ENCODE assay signal across 19 cellular contexts in the genomic region with DNA sequence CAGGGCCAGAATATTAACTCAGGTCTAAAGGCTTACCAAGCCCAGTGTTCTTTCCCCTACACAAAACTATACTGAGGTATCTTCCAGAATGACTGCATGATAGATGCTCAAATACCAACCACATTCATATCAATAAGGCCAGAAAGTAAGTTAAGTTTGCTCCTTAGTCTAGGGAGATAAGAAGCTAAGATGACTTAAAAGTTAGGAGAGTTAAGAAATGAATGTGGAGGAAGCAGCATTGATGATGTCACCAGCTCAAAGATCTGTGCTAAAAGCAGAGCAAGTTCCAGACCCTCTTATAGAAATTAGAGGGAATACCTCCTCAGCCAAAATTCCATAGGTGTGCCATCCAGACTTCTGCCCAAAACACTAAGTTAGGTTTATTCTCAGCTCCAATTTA. TPM values are rescaled to one million over a fixed set of nuclear protein-coding genes. Genes with fewer than 3 reads are reported as not detected.
A peak's percentile ranks its signal among the peaks of the same experiment; 100 is the strongest.
DNase-seq lines count a peak whose midpoint lies in the region; ATAC-seq and TF ChIP-seq lines count a peak whose summit lies in the region.
"Had no signal": no experiment of that assay in that cellular context is flagged by ENCODE, and none has a peak within 500 bp of the region (broad histone marks: within the 10 kb centered on the region; RNA-seq: fewer than 3 reads in every experiment).

No MANE protein-coding gene starts in this region.

- peak overlapping the region; percentile 34 for H3K4me2 ChIP-seq in hepatocyte

- H4K20me1 ChIP-seq in hepatocyte (ENCODE audit: insufficient read depth, poor library complexity, severe bottlenecking): peaks cover 65% of the 10 kb centered on the region

- POLR2A ChIA-PET in A673 (lab: Charles Lee; ENCODE audit: low non-redundant PET): no interaction called here

- peaks cover 12 to 16% of the 10 kb centered on the region in 2 donors for H3K36me3 Mint-ChIP-seq in activated naive CD4-positive, alpha-beta T cell treated with anti-CD3 and anti-CD28 coated beads, Interleukin-2, amount 50 U/mL, for 72 hours
- H3K36me3 Mint-ChIP-seq in activated naive CD4-positive, alpha-beta T cell treated with anti-CD3 and anti-CD28 coated beads for 36 hours (ENCODE audit: low read depth): peaks cover 8% of the 10 kb centered on the region
- peaks cover 21% of the 10 kb centered on the region for H3K36me3 Mint-ChIP-seq in activated T-helper 17 cell treated with anti-CD3 and anti-CD28 coated beads, Interleukin-2, amount 50 U/mL, for 72 hours (ENCODE audit: low read depth)

- H3K4me3 Mint-ChIP-seq in activated naive CD4-positive, alpha-beta T cell treated with anti-CD3 and anti-CD28 coated beads for 36 hours: no peak overlapping the region
- peak overlapping the region; percentile 15 for H3K4me3 Mint-ChIP-seq in activated T-helper 17 cell treated with anti-CD3 and anti-CD28 coated beads, Interleukin-2, amount 50 U/mL, for 72 hours
- H3K4me3 Mint-ChIP-seq: activated CD4-positive, alpha-beta T cell treated with anti-CD3 and anti-CD28 coated beads, Interleukin-2, amount 10 ng/mL, durations not matched to agents 7 days and 5 days; activated naive CD8-positive, alpha-beta T cell; T-helper 2 cell treated with Interferon-gamma antibody and Interleukin-4, amounts not matched to agents 5 μg/mL and 100 μg/mL, for 36 hours had no signal

- H3K36me3 ChIP-seq in hepatocyte (replicated peaks; ENCODE audit: insufficient read depth, low read depth) (no peaks in the 10 kb centered on the region), A673 (ENCODE audit: insufficient read depth, low read length, poor library complexity, severe bottlenecking) (peaks cover 3% of the 10 kb centered on the region)

- TF ChIP-seq CTCF in hepatocyte (IDR thresholded peaks at IDR 0.05; ENCODE audit: poor library complexity) (no peak), A673 (conservative IDR thresholded peaks at IDR 0.05; ENCODE audit: low read depth, low read length) (no peak)

- H3K4me1 Mint-ChIP-seq in activated naive CD4-positive, alpha-beta T cell treated with anti-CD3 and anti-CD28 coated beads for 36 hours (ENCODE audit: low read depth): peaks cover 42% of the 10 kb centered on the region
- H3K4me1 Mint-ChIP-seq in activated T-helper 17 cell treated with anti-CD3 and anti-CD28 coated beads, Interleukin-2, amount 50 U/mL, for 72 hours: peaks cover 43% of the 10 kb centered on the region

- intact Hi-C loops in activated naive CD4-positive, alpha-beta T cell treated with anti-CD3 and anti-CD28 coated beads for 36 hours (cut with micrococcal nuclease): no loop called here
- intact Hi-C loops in A673 (cut with micrococcal nuclease; ENCODE audit: unreplicated experiment): no loop called here

- H3K4me1 ChIP-seq in hepatocyte (ENCODE audit: insufficient read depth): peaks cover 18% of the 10 kb centered on the region
- H3K4me1 ChIP-seq in A673 (ENCODE audit: insufficient read depth, low read length, poor library complexity, severe bottlenecking): peaks cover 12% of the 10 kb centered on the region
- H3K4me1 ChIP-seq: SJCRH30 had no signal

- CTCF ChIA-PET in activated naive CD4-positive, alpha-beta T cell treated with anti-CD3 and anti-CD28 coated beads for 36 hours (lab: Charles Lee): no interaction called here
- CTCF ChIA-PET in A673 (lab: Charles Lee): no interaction called here

- no peaks in the 10 kb centered on the region for H3K9me2 ChIP-seq in hepatocyte (replicated peaks; ENCODE audit: insufficient read depth)

- no peak overlapping the region for H2AFZ ChIP-seq in hepatocyte

- no peak overlapping the region for H3K27ac Mint-ChIP-seq in activated naive CD4-positive, alpha-beta T cell treated with anti-CD3 and anti-CD28 coated beads, Interleukin-2, amount 50 U/mL, for 72 hours
- H3K27ac Mint-ChIP-seq in activated naive CD4-positive, alpha-beta T cell treated with anti-CD3 and anti-CD28 coated beads for 36 hours: no peak overlapping the region
- H3K27ac Mint-ChIP-seq in activated T-helper 17 cell treated with anti-CD3 and anti-CD28 coated beads, Interleukin-2, amount 50 U/mL, for 72 hours: peak overlapping the region; percentile 30
- H3K27ac Mint-ChIP-seq: activated CD4-positive, alpha-beta T cell treated with anti-CD3 and anti-CD28 coated beads, Interleukin-2, amount 10 ng/mL, durations not matched to agents 7 days and 5 days; activated naive CD8-positive, alpha-beta T cell; T-helper 2 cell treated with Interferon-gamma antibody and Interleukin-4, amounts not matched to agents 5 μg/mL and 100 μg/mL, for 36 hours had no signal

- no peak for DNase-seq in activated naive CD4-positive, alpha-beta T cell treated with anti-CD3 and anti-CD28 coated beads, Interleukin-2, amount 50 U/mL, for 72 hours (ENCODE audit: low spot score in 2 of 2)
- DNase-seq in activated naive CD4-positive, alpha-beta T cell treated with anti-CD3 and anti-CD28 coated beads for 36 hours: no peak
- DNase-seq in hepatocyte (ENCODE audit: low spot score) (no peak), A673 (ENCODE audit: low spot score) (no peak), AG20443 (ENCODE audit: low spot score) (no peak)
- DNase-seq: activated CD4-positive, alpha-beta T cell treated with anti-CD3 and anti-CD28 coated beads, Interleukin-2, amount 10 ng/mL, durations not matched to agents 7 days and 5 days; brain microvascular endothelial cell; effector CD4-positive, alpha-beta T cell; foreskin keratinocyte; left lung; NCI-H187; NCI-H510A; SJCRH30; tibial artery had no signal

- no TSS peak for BruUV-seq in A673 (replicated peaks; lab: Mats Ljungman, UMichigan)

- H3K4me3 ChIP-seq in hepatocyte: no peak overlapping the region
- no peak overlapping the region for H3K4me3 ChIP-seq in A673 (ENCODE audit: low read depth, low read length, poor library complexity, severe bottlenecking)
- H3K4me3 ChIP-seq: left lung, SJCRH30, tibial artery had no signal

- H3K27me3 ChIP-seq in hepatocyte (no peaks in the 10 kb centered on the region), A673 (replicated peaks; ENCODE audit: insufficient read depth, low read depth, low read length, poor library complexity) (no peaks in the 10 kb centered on the region)
- H3K27me3 ChIP-seq: brain microvascular endothelial cell, foreskin keratinocyte, left lung, SJCRH30, tibial artery had no signal

- H3K9me3 ChIP-seq in hepatocyte (ENCODE audit: low read depth): no peaks in the 10 kb centered on the region
- no peaks in the 10 kb centered on the region for H3K9me3 ChIP-seq in A673 (ENCODE audit: low read depth, low read length, poor library complexity, severe bottlenecking)
- H3K9me3 ChIP-seq: left lung, SJCRH30, tibial artery had no signal

- H3K9me3 Mint-ChIP-seq in activated naive CD4-positive, alpha-beta T cell treated with anti-CD3 and anti-CD28 coated beads, Interleukin-2, amount 50 U/mL, for 72 hours: no peaks in the 10 kb centered on the region
- no peaks in the 10 kb centered on the region for H3K9me3 Mint-ChIP-seq in activated naive CD4-positive, alpha-beta T cell treated with anti-CD3 and anti-CD28 coated beads for 36 hours
- no peaks in the 10 kb centered on the region for H3K9me3 Mint-ChIP-seq in activated T-helper 17 cell treated with anti-CD3 and anti-CD28 coated beads, Interleukin-2, amount 50 U/mL, for 72 hours
- H3K9me3 Mint-ChIP-seq: activated CD4-positive, alpha-beta T cell treated with anti-CD3 and anti-CD28 coated beads, Interleukin-2, amount 10 ng/mL, durations not matched to agents 7 days and 5 days; T-helper 2 cell treated with Interferon-gamma antibody and Interleukin-4, amounts not matched to agents 5 μg/mL and 100 μg/mL, for 36 hours had no signal

- no peaks in the 10 kb centered on the region for H3K27me3 Mint-ChIP-seq in activated naive CD4-positive, alpha-beta T cell treated with anti-CD3 and anti-CD28 coated beads for 36 hours (ENCODE audit: low read depth)
- H3K27me3 Mint-ChIP-seq in activated T-helper 17 cell treated with anti-CD3 and anti-CD28 coated beads, Interleukin-2, amount 50 U/mL, for 72 hours: no peaks in the 10 kb centered on the region
- H3K27me3 Mint-ChIP-seq: activated CD4-positive, alpha-beta T cell treated with anti-CD3 and anti-CD28 coated beads, Interleukin-2, amount 10 ng/mL, durations not matched to agents 7 days and 5 days; activated naive CD8-positive, alpha-beta T cell had no signal

- peaks cover 98% of the 10 kb centered on the region for H3K79me2 ChIP-seq in hepatocyte

- ATAC-seq in activated naive CD4-positive, alpha-beta T cell treated with anti-CD3 and anti-CD28 coated beads, Interleukin-2, amount 50 U/mL, for 72 hours: peak; percentile 55 to 71
- ATAC-seq in activated T-helper 17 cell treated with anti-CD3 and anti-CD28 coated beads, Interleukin-2, amount 50 U/mL, for 72 hours (replicated peaks): peak; percentile 45
- ATAC-seq in GM18858 (IDR thresholded peaks at IDR 0.05; ENCODE audit: unreplicated experiment): no peak
- no peak for ATAC-seq in HG02981 (IDR thresholded peaks at IDR 0.05; ENCODE audit: unreplicated experiment)
- ATAC-seq: foreskin keratinocyte, left lung had no signal

- peak overlapping the region; percentile 39 for H3K27ac ChIP-seq in hepatocyte
- no peak overlapping the region for H3K27ac ChIP-seq in A673 (ENCODE audit: low read depth, low read length, poor library complexity, severe bottlenecking)
- H3K27ac ChIP-seq: brain microvascular endothelial cell, SJCRH30, tibial artery had no signal

RNA-seq across cellular contexts. Expression of gene PPP4R1, which starts 6.1 kb away (rescaled TPM):
- 10 to 100 TPM; 22.6 to 26.7 TPM for total RNA-seq in activated naive CD4-positive, alpha-beta T cell treated with anti-CD3 and anti-CD28 coated beads, Interleukin-2, amount 50 U/mL, for 72 hours
- total RNA-seq in activated naive CD4-positive, alpha-beta T cell treated with anti-CD3 and anti-CD28 coated beads for 36 hours: 10 to 100 TPM; 23.0 to 23.6 TPM
- 10 to 100 TPM; 28.9 to 47.6 TPM for total RNA-seq in activated T-helper 17 cell treated with anti-CD3 and anti-CD28 coated beads, Interleukin-2, amount 50 U/mL, for 72 hours
- 91.0 and 93.6 TPM in 2 replicates for total RNA-seq in hepatocyte
- 34.5 and 45.0 TPM in 2 replicates for polyA plus RNA-seq in hepatocyte
- total RNA-seq in A673 (2021): 65.2 and 67.4 TPM in 2 replicates

Comparison
In these comparisons a context has a peak if more than half of its experiments do, and no peak if none do; other contexts are left out.
1. ATAC-seq: peak in activated naive CD4-positive, alpha-beta T cell treated with anti-CD3 and anti-CD28 coated beads, Interleukin-2, amount 50 U/mL, for 72 hours (2 of 2) and activated T-helper 17 cell treated with anti-CD3 and anti-CD28 coated beads, Interleukin-2, amount 50 U/mL, for 72 hours (single experiment); none in GM18858 (single experiment) and HG02981 (single experiment).